Comparison of ENCODE assay signal across 12 cellular contexts in the genomic region with DNA sequence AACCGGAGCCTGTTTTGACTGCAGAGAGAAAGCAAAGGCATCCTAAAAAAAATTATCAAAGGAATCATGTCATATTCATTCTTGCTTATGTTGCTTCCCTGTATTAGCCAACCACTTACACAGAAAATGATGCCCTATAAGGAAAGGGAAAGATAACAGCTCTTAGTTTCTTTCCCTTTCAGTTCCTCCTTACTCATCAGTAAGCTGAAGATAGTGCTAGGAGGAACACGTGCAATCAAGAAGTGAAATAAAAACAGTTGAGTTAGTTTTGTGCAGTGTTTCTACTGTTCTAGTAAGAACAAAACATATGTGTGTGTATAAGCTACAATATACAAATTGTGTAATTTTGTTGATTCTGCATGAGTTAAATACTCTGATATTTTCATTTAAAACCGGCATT. TPM values are rescaled to one million over a fixed set of nuclear protein-coding genes. Genes with fewer than 3 reads are reported as not detected.
DNase-seq lines count a peak whose midpoint lies in the region; ATAC-seq and TF ChIP-seq lines count a peak whose summit lies in the region.
"Had no signal": no experiment of that assay in that cellular context is flagged by ENCODE, and none has a peak within 500 bp of the region (broad histone marks: within the 10 kb centered on the region; RNA-seq: fewer than 3 reads in every experiment).

No MANE protein-coding gene starts in this region.

- CTCF ChIA-PET in activated CD4-positive, alpha-beta memory T cell treated with anti-CD3 and anti-CD28 coated beads, Interleukin-2, amount 10 ng/mL, durations not matched to agents 7 days and 5 days (lab: Charles Lee), result interaction anchor here (0.9 to 2.5 kb wide), 6 partner anchors 9 to 46 kb away, joined by 3 to 8 read pairs (median 5); no protein-coding TSS in a partner anchor

- POLR2A ChIA-PET in activated CD4-positive, alpha-beta memory T cell treated with anti-CD3 and anti-CD28 coated beads, Interleukin-2, amount 10 ng/mL, durations not matched to agents 7 days and 5 days (lab: Charles Lee), result interaction anchor here (0.9 to 2.3 kb wide), 2 partner anchors 9 to 45 kb away, joined by 4 to 11 read pairs; no protein-coding TSS in a partner anchor

- no peaks in the 10 kb centered on the region for H3K9me3 Mint-ChIP-seq in activated CD4-positive, alpha-beta memory T cell treated with anti-CD3 and anti-CD28 coated beads, Interleukin-2, amount 10 ng/mL, durations not matched to agents 7 days and 5 days

- H3K27me3 Mint-ChIP-seq in activated CD4-positive, alpha-beta memory T cell treated with anti-CD3 and anti-CD28 coated beads, Interleukin-2, amount 10 ng/mL, durations not matched to agents 7 days and 5 days, result peaks cover 2% of the 10 kb centered on the region

- DNase-seq in choroid plexus epithelial cell (ENCODE audit: low read depth) (peak; percentile 25), ureter (ENCODE audit: low spot score) (no peak), hippocampal formation (lab: John Stamatoyannopoulos, UW) (no peak), dermis blood vessel endothelial cell (no peak)
- no peak for DNase-seq in activated CD4-positive, alpha-beta memory T cell treated with anti-CD3 and anti-CD28 coated beads, Interleukin-2, amount 10 ng/mL, durations not matched to agents 7 days and 5 days
- DNase-seq: activated CD4-positive, alpha-beta T cell treated with anti-CD3 and anti-CD28 coated beads for 1 hour; left cardiac atrium; NCI-H1417; stimulated activated CD4-positive, alpha-beta T cell treated with anti-CD3 and anti-CD28 coated beads, Interleukin-4, amount 100 ng/mL, for 1 hour had no signal

- H3K4me1 Mint-ChIP-seq in activated CD4-positive, alpha-beta memory T cell treated with anti-CD3 and anti-CD28 coated beads, Interleukin-2, amount 10 ng/mL, durations not matched to agents 7 days and 5 days, result peaks cover 35% of the 10 kb centered on the region

- H3K36me3 Mint-ChIP-seq in activated CD4-positive, alpha-beta memory T cell treated with anti-CD3 and anti-CD28 coated beads, Interleukin-2, amount 10 ng/mL, durations not matched to agents 7 days and 5 days (ENCODE audit: low read depth), result no peaks in the 10 kb centered on the region

- ATAC-seq in GM18508 (IDR thresholded peaks at IDR 0.05; ENCODE audit: insufficient read depth, unreplicated experiment) (peak; percentile 68), GM21526 (IDR thresholded peaks at IDR 0.05; ENCODE audit: low FRiP score, unreplicated experiment) (peak; percentile 84), HG03378 (IDR thresholded peaks at IDR 0.05; ENCODE audit: unreplicated experiment) (peak; percentile 87)

- no peak overlapping the region for H3K4me3 ChIP-seq in choroid plexus epithelial cell (ENCODE audit: low read depth, low read length)

- no peak overlapping the region for H3K27ac Mint-ChIP-seq in activated CD4-positive, alpha-beta memory T cell treated with anti-CD3 and anti-CD28 coated beads, Interleukin-2, amount 10 ng/mL, durations not matched to agents 7 days and 5 days

- no peak for TF ChIP-seq CTCF in choroid plexus epithelial cell (conservative IDR thresholded peaks at IDR 0.05; ENCODE audit: low read depth, low read length)

- no peak overlapping the region for H3K4me3 Mint-ChIP-seq in activated CD4-positive, alpha-beta memory T cell treated with anti-CD3 and anti-CD28 coated beads, Interleukin-2, amount 10 ng/mL, durations not matched to agents 7 days and 5 days

RNA-seq across cellular contexts. Expression of gene MTF2, which starts 45.3 kb away (rescaled TPM):
- total RNA-seq in ureter, result 33.2 TPM
- 36.7 and 50.5 TPM in 2 replicates for total RNA-seq in dermis blood vessel endothelial cell
- 10 to 100 TPM; 55.5 to 56.6 TPM for total RNA-seq in activated CD4-positive, alpha-beta memory T cell treated with anti-CD3 and anti-CD28 coated beads, Interleukin-2, amount 10 ng/mL, durations not matched to agents 7 days and 5 days
